26 cellular contexts compared by ENCODE assay signal in genomic region chr3:9406856-9407626, GRCh38. TPM values are rescaled to one million over a fixed set of nuclear protein-coding genes. Genes with fewer than 3 reads are reported as not detected.
DNase-seq lines count a peak whose midpoint lies in the region; ATAC-seq and TF ChIP-seq lines count a peak whose summit lies in the region.
"Had no signal": no experiment of that assay in that cellular context is flagged by ENCODE, and none has a peak within 500 bp of the region (broad histone marks: within the 10 kb centered on the region; RNA-seq: fewer than 3 reads in every experiment).

No MANE protein-coding gene starts in this region.

- no peaks in the 10 kb centered on the region for H3K27me3 ChIP-seq in BLaER1
- no peaks in the 10 kb centered on the region for H3K27me3 ChIP-seq in CD4-positive, alpha-beta memory T cell (ENCODE audit: insufficient read depth, low read length)
- H3K27me3 ChIP-seq in SU-DHL-6 (ENCODE audit: low read length): no peaks in the 10 kb centered on the region
- no peaks in the 10 kb centered on the region for H3K27me3 ChIP-seq in left lung
- H3K27me3 ChIP-seq: vagina had no signal

- H3K9me3 Mint-ChIP-seq in CD4-positive, alpha-beta memory T cell: no peaks in the 10 kb centered on the region
- peaks cover 23% of the 10 kb centered on the region for H3K9me3 Mint-ChIP-seq in mesothelial cell of epicardium
- H3K9me3 Mint-ChIP-seq: activated T-helper 1 cell treated with anti-CD3 and anti-CD28 coated beads, Interleukin-12 subunit alpha, Interleukin-12 subunit beta, Interleukin-2, Interleukin-4 antibody, amounts not matched to agents 30 ng/mL and 10 ng/mL and 1 ng/mL, durations not matched to agents 14 hours and 24 hours and 36 hours; stimulated activated effector memory CD8-positive, alpha-beta T cell treated with anti-CD3 and anti-CD28 coated beads, Interleukin-12 subunit alpha, Interleukin-12 subunit beta, amount 100 ng/mL, for 72 hours had no signal

- no peak for TF ChIP-seq CTCF in SU-DHL-6 (IDR thresholded peaks at IDR 0.05; ENCODE audit: insufficient read depth, low read length, poor library complexity, severe bottlenecking)
- TF ChIP-seq CTCF in mesothelial cell of epicardium (IDR thresholded peaks at IDR 0.05; ENCODE audit: unreplicated experiment): no peak
- no peak for TF ChIP-seq CTCF in left lung (IDR thresholded peaks at IDR 0.05)

- H3K4me3 Mint-ChIP-seq in CD4-positive, alpha-beta memory T cell: peak overlapping the region in 1 of 8 donors; percentile 43
- no peak overlapping the region for H3K4me3 Mint-ChIP-seq in mesothelial cell of epicardium
- H3K4me3 Mint-ChIP-seq: activated naive CD8-positive, alpha-beta T cell treated with anti-CD3 and anti-CD28 coated beads, Interleukin-2, amount 10 ng/mL, durations not matched to agents 7 days and 5 days; activated T-helper 1 cell treated with anti-CD3 and anti-CD28 coated beads, Interleukin-12 subunit alpha, Interleukin-12 subunit beta, Interleukin-2, Interleukin-4 antibody, amounts not matched to agents 30 ng/mL and 10 ng/mL and 1 ng/mL, durations not matched to agents 14 hours and 24 hours and 36 hours; stimulated activated effector memory CD8-positive, alpha-beta T cell treated with anti-CD3 and anti-CD28 coated beads, Interleukin-12 subunit alpha, Interleukin-12 subunit beta, amount 100 ng/mL, for 72 hours had no signal

- peaks cover 52 to 88% (median 70%) of the 10 kb centered on the region in 4 donors for H3K4me1 Mint-ChIP-seq in CD4-positive, alpha-beta memory T cell
- H3K4me1 Mint-ChIP-seq in mesothelial cell of epicardium: peaks cover 37% of the 10 kb centered on the region

- no peak for DNase-seq in CD4-positive, alpha-beta memory T cell
- DNase-seq in mesothelial cell of epicardium (ENCODE audit: low spot score in 2 of 2, unreplicated experiment in 2 of 2) (no peak), left lung (no peak)
- no peak for DNase-seq in stimulated activated CD4-positive, alpha-beta T cell treated with anti-CD3 and anti-CD28 coated beads, Interleukin-1b, Interleukin-23, amount 100 ng/mL, for 48 hours
- DNase-seq: activated naive CD8-positive, alpha-beta T cell treated with anti-CD3 and anti-CD28 coated beads, Interleukin-2, amount 10 ng/mL, durations not matched to agents 7 days and 5 days; cerebellar nuclear complex; DMS53; HCEC 1CT; head of caudate nucleus; kidney glomerular epithelial cell; NCI-H1092 treated with DMSO at 0.1 percent for 48 hours; NCI-H2029; NCI-H226; NCI-H748 treated with DMSO at 0.1 percent for 48 hours; occipital lobe; RPMI8226; small intestine; WERI-Rb-1 had no signal

- H3K27ac Mint-ChIP-seq in CD4-positive, alpha-beta memory T cell: peak overlapping the region in 4 of 7 donors; percentile 10 to 84 (median 26)
- H3K27ac Mint-ChIP-seq in mesothelial cell of epicardium: peak overlapping the region; percentile 16
- H3K27ac Mint-ChIP-seq: activated naive CD8-positive, alpha-beta T cell treated with anti-CD3 and anti-CD28 coated beads, Interleukin-2, amount 10 ng/mL, durations not matched to agents 7 days and 5 days; activated T-helper 1 cell treated with anti-CD3 and anti-CD28 coated beads, Interleukin-12 subunit alpha, Interleukin-12 subunit beta, Interleukin-2, Interleukin-4 antibody, amounts not matched to agents 30 ng/mL and 10 ng/mL and 1 ng/mL, durations not matched to agents 14 hours and 24 hours and 36 hours; stimulated activated effector memory CD8-positive, alpha-beta T cell treated with anti-CD3 and anti-CD28 coated beads, Interleukin-12 subunit alpha, Interleukin-12 subunit beta, amount 100 ng/mL, for 72 hours had no signal

- ATAC-seq in GM21423 (IDR thresholded peaks at IDR 0.05; ENCODE audit: unreplicated experiment) (no peak), left lung (no peak)
- ATAC-seq: SK-N-SH treated with all-trans-retinoic acid at 6 μM for 48 hours; stimulated activated effector memory CD8-positive, alpha-beta T cell treated with anti-CD3 and anti-CD28 coated beads, Interleukin-12 subunit alpha, Interleukin-12 subunit beta, amount 100 ng/mL, for 72 hours had no signal

- peaks cover 0 to 12% of the 10 kb centered on the region in 2 donors for H3K36me3 Mint-ChIP-seq in CD4-positive, alpha-beta memory T cell
- H3K36me3 Mint-ChIP-seq in mesothelial cell of epicardium: peaks cover 19% of the 10 kb centered on the region

- peaks cover 10% of the 10 kb centered on the region for H3F3A ChIP-seq in SU-DHL-6 (ENCODE audit: insufficient read depth)

- CTCF ChIA-PET in CD4-positive, alpha-beta memory T cell (lab: Charles Lee; ENCODE audit: partially characterized antibody): no interaction called here

- H3K9me3 ChIP-seq in BLaER1: peaks cover 5% of the 10 kb centered on the region; the same call in 1 of the 2 replicates
- no peaks in the 10 kb centered on the region for H3K9me3 ChIP-seq in CD4-positive, alpha-beta memory T cell (ENCODE audit: control insufficient read depth in 1 of 2, low read length in 2 of 2)
- H3K9me3 ChIP-seq in SU-DHL-6 (ENCODE audit: insufficient read depth, low read length): no peaks in the 10 kb centered on the region
- no peaks in the 10 kb centered on the region for H3K9me3 ChIP-seq in left lung
- H3K9me3 ChIP-seq: thoracic aorta, vagina had no signal

- peaks cover 27% of the 10 kb centered on the region; the same call in 1 of the 2 replicates for H3K36me3 ChIP-seq in BLaER1
- H3K36me3 ChIP-seq in CD4-positive, alpha-beta memory T cell (ENCODE audit: insufficient read depth, low read length): no peaks in the 10 kb centered on the region
- peaks cover 4% of the 10 kb centered on the region; the same call in 1 of the 2 replicates for H3K36me3 ChIP-seq in SU-DHL-6 (ENCODE audit: low read length)
- H3K36me3 ChIP-seq in left lung: no peaks in the 10 kb centered on the region
- H3K36me3 ChIP-seq: thoracic aorta, vagina had no signal

- intact Hi-C loops in CD4-positive, alpha-beta memory T cell (cut with micrococcal nuclease): no loop called here
- intact Hi-C loops in left lung (cut with DNase I): no loop called here

- 0 out of 2 replicates have a peak overlapping the region, but pooled peaks have one; percentile 0 for H3K9ac ChIP-seq in BLaER1
- H3K9ac ChIP-seq in SU-DHL-6 (ENCODE audit: low read length): no peak overlapping the region

- H4K20me1 ChIP-seq in BLaER1: peaks cover 100% of the 10 kb centered on the region
- peaks cover 82% of the 10 kb centered on the region for H4K20me1 ChIP-seq in SU-DHL-6 (ENCODE audit: low read depth, low read length)

- no peak overlapping the region for H2AFZ ChIP-seq in SU-DHL-6 (ENCODE audit: low read depth, low read length, severe bottlenecking)

- H3K4me1 ChIP-seq in BLaER1 (peaks cover 46% of the 10 kb centered on the region), left lung (peaks cover 33 to 96% of the 10 kb centered on the region in 2 donors)
- peaks cover 94% of the 10 kb centered on the region for H3K4me1 ChIP-seq in CD4-positive, alpha-beta memory T cell (ENCODE audit: insufficient read depth, low read length)

- H3K4me3 ChIP-seq in BLaER1: no peak overlapping the region
- H3K4me3 ChIP-seq in CD4-positive, alpha-beta memory T cell (ENCODE audit: low read length in 2 of 2): no peak overlapping the region
- H3K4me3 ChIP-seq in SU-DHL-6 (ENCODE audit: insufficient read depth, low read length, poor library complexity, severe bottlenecking): no peak overlapping the region
- no peak overlapping the region for H3K4me3 ChIP-seq in left lung
- H3K4me3 ChIP-seq: thoracic aorta, vagina had no signal

- no peaks in the 10 kb centered on the region for H3K9me2 ChIP-seq in SU-DHL-6 (replicated peaks; ENCODE audit: insufficient read depth, low read length)

- H3K4me2 ChIP-seq in BLaER1 (peak overlapping the region; percentile 64), SU-DHL-6 (ENCODE audit: low read depth, low read length, poor library complexity, severe bottlenecking) (peak overlapping the region; percentile 89)

- H3K27me3 Mint-ChIP-seq in CD4-positive, alpha-beta memory T cell: no peaks in the 10 kb centered on the region
- no peaks in the 10 kb centered on the region for H3K27me3 Mint-ChIP-seq in mesothelial cell of epicardium (ENCODE audit: low read depth)
- H3K27me3 Mint-ChIP-seq: activated naive CD8-positive, alpha-beta T cell treated with anti-CD3 and anti-CD28 coated beads, Interleukin-2, amount 10 ng/mL, durations not matched to agents 7 days and 5 days had no signal

- POLR2A ChIA-PET in CD4-positive, alpha-beta memory T cell (lab: Charles Lee; ENCODE audit: partially characterized antibody): interaction anchor here (1.0 to 1.4 kb wide), 2 partner anchors 10 to 12 kb away, joined by 3 read pairs; no protein-coding TSS in a partner anchor

- H3K79me2 ChIP-seq in SU-DHL-6 (ENCODE audit: insufficient read depth, low read length): peaks cover 100% of the 10 kb centered on the region

- H3K27ac ChIP-seq in BLaER1: no peak overlapping the region
- no peak overlapping the region for H3K27ac ChIP-seq in CD4-positive, alpha-beta memory T cell (ENCODE audit: low read depth, low read length)
- no peak overlapping the region for H3K27ac ChIP-seq in SU-DHL-6 (ENCODE audit: low read depth, low read length)
- H3K27ac ChIP-seq in left lung: no peak overlapping the region
- H3K27ac ChIP-seq: thoracic aorta, vagina, WERI-Rb-1 had no signal

RNA-seq across cellular contexts. Expression of gene SETD5, which starts 9.6 kb away (rescaled TPM):
- 100 to 1,000 TPM; 142 TPM for total RNA-seq in CD4-positive, alpha-beta memory T cell
- 10 to 100 TPM in 1 of 2 donors, 1 to 10 TPM in 1; 8.4 to 51.4 TPM for polyA plus RNA-seq in CD4-positive, alpha-beta memory T cell
- total RNA-seq in mesothelial cell of epicardium (247 to 256 TPM (median 254 TPM) in 3 replicates), left lung (100 to 1,000 TPM in 1 of 2 donors, 10 to 100 TPM in 1; 82.2 to 113 TPM)

RNA-seq across cellular contexts. Expression of gene THUMPD3, which starts 44.2 kb away (rescaled TPM):
- 10 to 100 TPM; 36.9 to 39.2 TPM for total RNA-seq in CD4-positive, alpha-beta memory T cell
- 10 to 100 TPM; 10.8 to 29.3 TPM for polyA plus RNA-seq in CD4-positive, alpha-beta memory T cell
- total RNA-seq in mesothelial cell of epicardium (62.1 to 72.7 TPM (median 63.2 TPM) in 3 replicates), left lung (10 to 100 TPM; 32.2 to 35.4 TPM)
